15 cellular contexts compared by ENCODE assay signal in genomic region chrX:48834383-48834709, GRCh38. TPM values are rescaled to one million over a fixed set of nuclear protein-coding genes. Genes with fewer than 3 reads are reported as not detected.
DNase-seq lines count a peak whose midpoint lies in the region; ATAC-seq, FAIRE-seq and TF ChIP-seq lines count a peak whose summit lies in the region.
"Had no signal": no experiment of that assay in that cellular context is flagged by ENCODE, and none has a peak within 500 bp of the region (broad histone marks: within the 10 kb centered on the region; RNA-seq: fewer than 3 reads in every experiment).

No MANE protein-coding gene starts in this region.

- H3K9ac ChIP-seq in HepG2 (ENCODE audit: insufficient read depth, low read depth, low read length), result peak overlapping the region; percentile 66

- peaks cover 32% of the 10 kb centered on the region for H3K4me1 ChIP-seq in HepG2 (ENCODE audit: insufficient read depth, low read length)
- no peaks in the 10 kb centered on the region for H3K4me1 ChIP-seq in right lobe of liver

- peaks cover 16 to 22% (median 17%) of the 10 kb centered on the region in 3 donors for H3K4me1 Mint-ChIP-seq in T-cell

- H3K27me3 ChIP-seq in HepG2 (ENCODE audit: control insufficient read depth in 1 of 2, insufficient read depth in 2 of 2, low read length in 2 of 2) (no peaks in the 10 kb centered on the region), right lobe of liver (no peaks in the 10 kb centered on the region)

- peak overlapping the region; percentile 76 to 83 (median 77) for H3K4me3 Mint-ChIP-seq in T-cell

- H3K4me3 ChIP-seq in HepG2 (replicated peaks in 1 of 3; ENCODE audit: insufficient read depth in 1 of 3, low read depth in 2 of 3, low read length in 3 of 3), result peak overlapping the region; percentile 57 to 81 (median 62)
- H3K4me3 ChIP-seq in right lobe of liver, result no peak overlapping the region
- H3K4me3 ChIP-seq in iPS-18c (ENCODE audit: insufficient read depth, low read depth, low read length), result peak overlapping the region; percentile 41; the same call in 1 of the 2 replicates

- intact Hi-C loops in HepG2 (cut with micrococcal nuclease; ENCODE audit: unreplicated experiment) (no loop called here), right lobe of liver (cut with DNase I) (no loop called here), left ventricle myocardium superior (cut with micrococcal nuclease) (no loop called here)

- H3K27ac Mint-ChIP-seq in T-cell, result no peak overlapping the region

- no peak for TF ChIP-seq POLR2A in HepG2 (IDR thresholded peaks at IDR 0.05; ENCODE audit: insufficient read depth in 1 of 2, low read depth in 2 of 2, low read length in 2 of 2)
- TF ChIP-seq POLR2A in right lobe of liver (IDR thresholded peaks at IDR 0.05), result no peak

- H3K36me3 ChIP-seq in HepG2 (replicated peaks in 1 of 2; ENCODE audit: control insufficient read depth in 1 of 2, insufficient read depth in 2 of 2, low read length in 2 of 2) (no peaks in the 10 kb centered on the region), right lobe of liver (no peaks in the 10 kb centered on the region)

- TF ChIP-seq RAD21 in HepG2 (CRISPR knock-in tag; IDR thresholded peaks at IDR 0.05), result no peak

- H3K27ac ChIP-seq in HepG2 (ENCODE audit: extremely low read length, insufficient read depth, low read length) (peak overlapping the region; percentile 73), right lobe of liver (no peak overlapping the region)
- H3K27ac ChIP-seq: skin epidermis had no signal

- CTCF ChIA-PET in HepG2 (lab: Yijun Ruan, JAX; ENCODE audit: low intra/inter-chr PET ratio, low total read pairs) (no interaction called here), T-cell (lab: Charles Lee) (no interaction called here)

- no peak for TF ChIP-seq EP300 in HepG2 (IDR thresholded peaks at IDR 0.05; ENCODE audit: low read depth in 2 of 2, low read length in 2 of 2)
- TF ChIP-seq EP300 in HepG2 (CRISPR knock-in tag; IDR thresholded peaks at IDR 0.05; ENCODE audit: borderline replicate concordance), result no peak

- H3K4me2 ChIP-seq in HepG2 (ENCODE audit: low read depth, low read length), result peak overlapping the region; percentile 88

- in situ Hi-C loops in HepG2 (cut with HindIII; ENCODE audit: extremely low pct_ligation_motif_present, low pct_unique_long_range_greater_than_20kb), result no loop called here

- DNase-seq in HepG2 (ENCODE audit: low spot score) (no peak), right lobe of liver (no peak), T-cell (no peak), frontal cortex (ENCODE audit: low spot score in 2 of 2) (no peak), left ventricle myocardium superior (no peak), GOT3 (lab: John Stamatoyannopoulos, UW) (no peak), iPS-NIHi7 (ENCODE audit: extremely low spot score) (no peak)
- DNase-seq: activated CD8-positive, alpha-beta memory T cell treated with anti-CD3 and anti-CD28 coated beads, Interleukin-2, amount 50 U/mL, for 48 hours; COR-L47; effector CD8-positive, alpha-beta T cell had no signal

- no peak for FAIRE-seq in HepG2 (lab: Jason Lieb, UNC)
- no peak for FAIRE-seq in frontal cortex (lab: Jason Lieb, UNC)

- POLR2A ChIA-PET in HepG2 (lab: Yijun Ruan, JAX), result interaction anchor here (0.8 to 0.9 kb wide), 2 partner anchors 32 to 158 kb away, joined by 3 read pairs; partner anchors contain the start of gene HDAC6
- POLR2A ChIA-PET in T-cell (lab: Charles Lee), result interaction anchor here in 1 of 2 donors (0.7 kb wide), 1 partner anchor 180 kb away, joined by 8 read pairs; no protein-coding TSS in a partner anchor

- no peak overlapping the region for H2AFZ ChIP-seq in HepG2 (ENCODE audit: low read length)

- H3K27me3 Mint-ChIP-seq in T-cell, result peaks cover 31 to 34% of the 10 kb centered on the region in 2 donors

- H3K9me3 Mint-ChIP-seq in T-cell, result no peaks in the 10 kb centered on the region

- TSS peak; percentile 70 for BruUV-seq in HepG2 (replicated peaks; lab: Mats Ljungman, UMichigan)

- WGBS in HepG2 (ENCODE audit: low lambda C conversion rate), result 5% methylated on average over 2 of the region's 7 CpGs
- 21% methylated on average over 6 of the region's 7 CpGs for WGBS in right lobe of liver (ENCODE audit: insufficient coverage, low coverage, low lambda C conversion rate, missing lambda C conversion rate)

- no peaks in the 10 kb centered on the region for H3K9me3 ChIP-seq in HepG2 (ENCODE audit: low read length)
- H3K9me3 ChIP-seq in right lobe of liver, result no peaks in the 10 kb centered on the region
- no peaks in the 10 kb centered on the region for H3K9me3 ChIP-seq in iPS-18c (ENCODE audit: control insufficient read depth, insufficient read depth, low read length)

- H4K20me1 ChIP-seq in HepG2 (ENCODE audit: insufficient read depth, low read length), result no peaks in the 10 kb centered on the region

- H3K79me2 ChIP-seq in HepG2 (ENCODE audit: insufficient read depth, low read length), result peaks cover 10% of the 10 kb centered on the region

- TF ChIP-seq CTCF in HepG2 (CRISPR knock-in tag; IDR thresholded peaks at IDR 0.05) (no peak), right lobe of liver (IDR thresholded peaks at IDR 0.05) (no peak)

- H3K36me3 Mint-ChIP-seq in T-cell, result no peaks in the 10 kb centered on the region

- ATAC-seq in HepG2 (peak; percentile 9; the same call in 2 of the 3 replicates), right lobe of liver (no peak), T-cell (replicated peaks in 1 of 4) (peak in 3 of 4 experiments; percentile 26 to 32 (median 28)), left ventricle myocardium superior (no peak)

RNA-seq across cellular contexts. Expression of gene PCSK1N, which starts 1.1 kb away (rescaled TPM):
- total RNA-seq in HepG2 (2016; rRNA removed; fragmentation: Illumina TruSeq; extraction: Trizol) (5.1 and 14.0 TPM in 2 replicates), right lobe of liver (1 to 10 TPM in 1 of 6 experiments, under 1 TPM in 1, not detected in 4; 0.20 to 1.4 TPM), T-cell (10 to 100 TPM in 2 of 5 donors, 1 to 10 TPM in 3; 5.0 to 11.4 (median 9.1) TPM), frontal cortex (53.8 TPM), left ventricle myocardium superior (0.32 TPM)
- 9.8 and 14.0 TPM in 2 replicates for total RNA-seq in HepG2 (2016; cell fraction: cytosol; rRNA removed; fragmentation: Illumina TruSeq; extraction: Trizol; ENCODE audit: low read depth)
- 5.1 and 12.9 TPM in 2 replicates for total RNA-seq in HepG2 (2016; cell fraction: insoluble cytoplasmic fraction; rRNA removed; fragmentation: Illumina TruSeq; extraction: Trizol)
- total RNA-seq in HepG2 (2016; cell fraction: membrane; rRNA removed; fragmentation: Illumina TruSeq; extraction: Trizol), result 11.6 and 20.7 TPM in 2 replicates
- total RNA-seq in HepG2 (2016; cell fraction: nucleus; rRNA removed; fragmentation: Illumina TruSeq; extraction: Trizol), result 7.8 and 8.8 TPM in 2 replicates
- polyA plus RNA-seq in HepG2 (2011; rRNA removed), result 4.5 and 7.0 TPM in 2 replicates
- polyA plus RNA-seq in HepG2 (2011; cell fraction: cytosol; rRNA removed), result 6.0 and 18.5 TPM in 2 replicates
- polyA plus RNA-seq in HepG2 (2011; cell fraction: nucleus; rRNA removed), result 17.9 and 18.7 TPM in 2 replicates
- 16.8 and 23.0 TPM in 2 replicates for polyA plus RNA-seq in HepG2 (2012)
- 28.6 and 33.0 TPM in 2 replicates for polyA plus RNA-seq in HepG2 (2016; cell fraction: cytosol; fragmentation: Illumina TruSeq; extraction: Trizol; ENCODE audit: low read depth)
- polyA plus RNA-seq in HepG2 (2016; cell fraction: insoluble cytoplasmic fraction; fragmentation: Illumina TruSeq; extraction: Trizol; ENCODE audit: low read depth), result 9.6 and 13.5 TPM in 2 replicates
- polyA plus RNA-seq in HepG2 (2016; cell fraction: membrane; fragmentation: Illumina TruSeq; extraction: Trizol; ENCODE audit: low read depth), result 20.8 and 24.6 TPM in 2 replicates
- polyA plus RNA-seq in HepG2 (2016; cell fraction: nucleus; fragmentation: Illumina TruSeq; extraction: Trizol; ENCODE audit: insufficient read depth, low read depth), result 36.2 and 42.3 TPM in 2 replicates
- polyA minus RNA-seq in HepG2 (2011; rRNA and poly(A)+ RNA removed; ENCODE audit: low replicate concordance), result 5.6 TPM in 1 of 2 replicates, not detected in the other
- 9.4 and 13.6 TPM in 2 replicates for polyA minus RNA-seq in HepG2 (2011; cell fraction: cytosol; rRNA and poly(A)+ RNA removed)
- polyA minus RNA-seq in HepG2 (2011; cell fraction: nucleus; rRNA and poly(A)+ RNA removed), result 2.9 and 4.1 TPM in 2 replicates

RNA-seq across cellular contexts. Expression of gene ERAS, which starts 8.0 kb away (rescaled TPM):
- total RNA-seq in HepG2 (2016; rRNA removed; fragmentation: Illumina TruSeq; extraction: Trizol) (0.22 TPM in 1 of 2 replicates, not detected in the other), right lobe of liver (not detected), T-cell (not detected), frontal cortex (not detected), left ventricle myocardium superior (not detected)
- total RNA-seq in HepG2 (2016; cell fraction: cytosol; rRNA removed; fragmentation: Illumina TruSeq; extraction: Trizol; ENCODE audit: low read depth), result not detected in 2 replicates
- total RNA-seq in HepG2 (2016; cell fraction: insoluble cytoplasmic fraction; rRNA removed; fragmentation: Illumina TruSeq; extraction: Trizol), result 0.13 TPM in 1 of 2 replicates, not detected in the other
- not detected in 2 replicates for total RNA-seq in HepG2 (2016; cell fraction: membrane; rRNA removed; fragmentation: Illumina TruSeq; extraction: Trizol)
- total RNA-seq in HepG2 (2016; cell fraction: nucleus; rRNA removed; fragmentation: Illumina TruSeq; extraction: Trizol), result not detected in 2 replicates
- polyA plus RNA-seq in HepG2 (2011; rRNA removed), result 0.21 and 0.56 TPM in 2 replicates
- polyA plus RNA-seq in HepG2 (2011; cell fraction: cytosol; rRNA removed), result 0.09 TPM in 1 of 2 replicates, not detected in the other
- polyA plus RNA-seq in HepG2 (2011; cell fraction: nucleus; rRNA removed), result 2.4 and 3.4 TPM in 2 replicates
- 0.34 and 0.53 TPM in 2 replicates for polyA plus RNA-seq in HepG2 (2012)
- polyA plus RNA-seq in HepG2 (2016; cell fraction: cytosol; fragmentation: Illumina TruSeq; extraction: Trizol; ENCODE audit: low read depth), result not detected in 2 replicates
- polyA plus RNA-seq in HepG2 (2016; cell fraction: insoluble cytoplasmic fraction; fragmentation: Illumina TruSeq; extraction: Trizol; ENCODE audit: low read depth), result not detected in 2 replicates
- not detected in 2 replicates for polyA plus RNA-seq in HepG2 (2016; cell fraction: membrane; fragmentation: Illumina TruSeq; extraction: Trizol; ENCODE audit: low read depth)
- polyA plus RNA-seq in HepG2 (2016; cell fraction: nucleus; fragmentation: Illumina TruSeq; extraction: Trizol; ENCODE audit: insufficient read depth, low read depth), result 0.88 and 1.1 TPM in 2 replicates
- 0.12 TPM in 1 of 2 replicates, not detected in the other for polyA minus RNA-seq in HepG2 (2011; rRNA and poly(A)+ RNA removed; ENCODE audit: low replicate concordance)
- not detected in 2 replicates for polyA minus RNA-seq in HepG2 (2011; cell fraction: cytosol; rRNA and poly(A)+ RNA removed)
- 0.75 TPM in 1 of 2 replicates, not detected in the other for polyA minus RNA-seq in HepG2 (2011; cell fraction: nucleus; rRNA and poly(A)+ RNA removed)
- total RNA-seq: kidney epithelial cell, RPMI7951, subcutaneous adipose tissue had no signal

RNA-seq across cellular contexts. Expression of gene HDAC6, which starts 32.5 kb away (rescaled TPM):
- 57.8 and 80.4 TPM in 2 replicates for total RNA-seq in HepG2 (2016; rRNA removed; fragmentation: Illumina TruSeq; extraction: Trizol)
- 16.4 and 18.7 TPM in 2 replicates for total RNA-seq in HepG2 (2016; cell fraction: cytosol; rRNA removed; fragmentation: Illumina TruSeq; extraction: Trizol; ENCODE audit: low read depth)
- total RNA-seq in HepG2 (2016; cell fraction: insoluble cytoplasmic fraction; rRNA removed; fragmentation: Illumina TruSeq; extraction: Trizol), result 47.7 and 77.8 TPM in 2 replicates
- total RNA-seq in HepG2 (2016; cell fraction: membrane; rRNA removed; fragmentation: Illumina TruSeq; extraction: Trizol), result 22.7 and 25.7 TPM in 2 replicates
- 85.5 and 102 TPM in 2 replicates for total RNA-seq in HepG2 (2016; cell fraction: nucleus; rRNA removed; fragmentation: Illumina TruSeq; extraction: Trizol)
- 93.6 and 113 TPM in 2 replicates for polyA plus RNA-seq in HepG2 (2011; rRNA removed)
- 28.6 and 29.0 TPM in 2 replicates for polyA plus RNA-seq in HepG2 (2011; cell fraction: cytosol; rRNA removed)
- 538 and 699 TPM in 2 replicates for polyA plus RNA-seq in HepG2 (2011; cell fraction: nucleus; rRNA removed)
- polyA plus RNA-seq in HepG2 (2012), result 97.4 and 102 TPM in 2 replicates
- polyA plus RNA-seq in HepG2 (2016; cell fraction: cytosol; fragmentation: Illumina TruSeq; extraction: Trizol; ENCODE audit: low read depth), result 8.7 and 10.0 TPM in 2 replicates
- polyA plus RNA-seq in HepG2 (2016; cell fraction: insoluble cytoplasmic fraction; fragmentation: Illumina TruSeq; extraction: Trizol; ENCODE audit: low read depth), result 42.5 and 59.2 TPM in 2 replicates
- 17.0 and 17.4 TPM in 2 replicates for polyA plus RNA-seq in HepG2 (2016; cell fraction: membrane; fragmentation: Illumina TruSeq; extraction: Trizol; ENCODE audit: low read depth)
- polyA plus RNA-seq in HepG2 (2016; cell fraction: nucleus; fragmentation: Illumina TruSeq; extraction: Trizol; ENCODE audit: insufficient read depth, low read depth), result 255 and 257 TPM in 2 replicates
- 48.3 and 102 TPM in 2 replicates for polyA minus RNA-seq in HepG2 (2011; rRNA and poly(A)+ RNA removed; ENCODE audit: low replicate concordance)
- 29.5 and 40.0 TPM in 2 replicates for polyA minus RNA-seq in HepG2 (2011; cell fraction: cytosol; rRNA and poly(A)+ RNA removed)
- polyA minus RNA-seq in HepG2 (2011; cell fraction: nucleus; rRNA and poly(A)+ RNA removed), result 90.8 and 96.6 TPM in 2 replicates
- 100 to 1,000 TPM in 5 of 6 experiments, 10 to 100 TPM in 1; 84.4 to 173 (median 136) TPM for total RNA-seq in right lobe of liver
- total RNA-seq in T-cell, result 100 to 1,000 TPM; 106 to 121 (median 113) TPM
- 77.9 TPM for total RNA-seq in frontal cortex
- 44.4 TPM for total RNA-seq in left ventricle myocardium superior

RNA-seq across cellular contexts. Expression of gene GATA1, which starts 48.0 kb away (rescaled TPM):
- 0.13 TPM in 1 of 2 replicates, not detected in the other for total RNA-seq in HepG2 (2016; rRNA removed; fragmentation: Illumina TruSeq; extraction: Trizol)
- total RNA-seq in HepG2 (2016; cell fraction: cytosol; rRNA removed; fragmentation: Illumina TruSeq; extraction: Trizol; ENCODE audit: low read depth), result not detected in 2 replicates
- total RNA-seq in HepG2 (2016; cell fraction: insoluble cytoplasmic fraction; rRNA removed; fragmentation: Illumina TruSeq; extraction: Trizol), result 0.13 and 0.16 TPM in 2 replicates
- not detected in 2 replicates for total RNA-seq in HepG2 (2016; cell fraction: membrane; rRNA removed; fragmentation: Illumina TruSeq; extraction: Trizol)
- total RNA-seq in HepG2 (2016; cell fraction: nucleus; rRNA removed; fragmentation: Illumina TruSeq; extraction: Trizol), result not detected in 2 replicates
- 0.05 TPM in 1 of 2 replicates, not detected in the other for polyA plus RNA-seq in HepG2 (2011; rRNA removed)
- polyA plus RNA-seq in HepG2 (2011; cell fraction: cytosol; rRNA removed), result 0.08 TPM in 1 of 2 replicates, not detected in the other
- polyA plus RNA-seq in HepG2 (2011; cell fraction: nucleus; rRNA removed), result not detected in 2 replicates
- polyA plus RNA-seq in HepG2 (2012), result not detected in 2 replicates
- not detected in 2 replicates for polyA plus RNA-seq in HepG2 (2016; cell fraction: cytosol; fragmentation: Illumina TruSeq; extraction: Trizol; ENCODE audit: low read depth)
- 0.31 TPM in 1 of 2 replicates, not detected in the other for polyA plus RNA-seq in HepG2 (2016; cell fraction: insoluble cytoplasmic fraction; fragmentation: Illumina TruSeq; extraction: Trizol; ENCODE audit: low read depth)
- not detected in 2 replicates for polyA plus RNA-seq in HepG2 (2016; cell fraction: membrane; fragmentation: Illumina TruSeq; extraction: Trizol; ENCODE audit: low read depth)
- polyA plus RNA-seq in HepG2 (2016; cell fraction: nucleus; fragmentation: Illumina TruSeq; extraction: Trizol; ENCODE audit: insufficient read depth, low read depth), result not detected in 2 replicates
- 0.37 and 0.38 TPM in 2 replicates for polyA minus RNA-seq in HepG2 (2011; rRNA and poly(A)+ RNA removed; ENCODE audit: low replicate concordance)
- not detected in 2 replicates for polyA minus RNA-seq in HepG2 (2011; cell fraction: cytosol; rRNA and poly(A)+ RNA removed)
- not detected in 2 replicates for polyA minus RNA-seq in HepG2 (2011; cell fraction: nucleus; rRNA and poly(A)+ RNA removed)
- total RNA-seq in right lobe of liver, result 1 to 10 TPM in 1 of 6 experiments, under 1 TPM in 1, not detected in 4; 0.37 to 1.2 TPM
- under 1 TPM; 0.23 to 0.64 (median 0.43) TPM for total RNA-seq in T-cell
- under 0.01 TPM for total RNA-seq in frontal cortex
- not detected for total RNA-seq in left ventricle myocardium superior
- total RNA-seq: kidney epithelial cell, RPMI7951 had no signal

Comparison
In these comparisons a context has a peak if more than half of its experiments do, and no peak if none do; other contexts are left out.
1. ATAC-seq: peak in HepG2 (single experiment) and T-cell (3 of 4); none in right lobe of liver (0 of 4) and left ventricle myocardium superior (single experiment).
2. H3K4me3 ChIP-seq: peak in HepG2 (3 of 3) and iPS-18c (single experiment); none in right lobe of liver (0 of 3).